Comparison of ENCODE assay signal across 18 cellular contexts in the genomic region with DNA sequence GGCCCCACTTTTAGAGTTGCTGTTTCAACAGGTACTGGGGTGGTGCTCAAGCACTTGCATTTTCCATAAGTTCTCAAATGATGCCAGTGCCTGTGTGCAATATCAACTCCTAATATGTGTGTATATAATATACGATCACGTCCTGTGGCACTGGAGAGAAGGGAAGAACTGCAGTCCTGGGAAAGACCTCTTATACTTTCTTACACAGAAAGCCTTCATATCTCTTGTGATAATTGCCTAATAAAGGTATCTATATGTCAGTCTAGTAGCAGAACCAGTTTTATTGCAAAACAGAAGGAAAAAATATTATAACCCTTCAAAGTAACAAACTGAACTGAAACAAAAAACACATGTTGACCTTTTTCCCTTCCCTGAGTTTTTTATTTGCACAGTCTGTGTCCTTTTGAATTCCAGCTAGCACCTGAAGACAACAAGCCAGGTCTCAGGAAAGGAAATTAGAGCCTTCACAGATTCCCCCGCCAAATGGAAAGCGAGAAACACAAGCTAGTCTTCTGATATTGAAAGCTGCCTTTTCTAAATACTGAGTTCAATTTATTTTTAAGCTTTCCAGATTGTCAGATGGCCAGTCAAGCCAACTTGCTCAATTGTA. TPM values are rescaled to one million over a fixed set of nuclear protein-coding genes. Genes with fewer than 3 reads are reported as not detected.
DNase-seq lines count a peak whose midpoint lies in the region; ATAC-seq, FAIRE-seq and TF ChIP-seq lines count a peak whose summit lies in the region.
"Had no signal": no experiment of that assay in that cellular context is flagged by ENCODE, and none has a peak within 500 bp of the region (broad histone marks: within the 10 kb centered on the region; RNA-seq: fewer than 3 reads in every experiment).

No MANE protein-coding gene starts in this region.

- no peak overlapping the region for H2AFZ ChIP-seq in HepG2 (ENCODE audit: low read length)

- H3K4me3 ChIP-seq in liver (ENCODE audit: low read depth in 1 of 3, low read length in 3 of 3) (no peak overlapping the region), HepG2 (replicated peaks in 1 of 3; ENCODE audit: insufficient read depth in 1 of 3, low read depth in 2 of 3, low read length in 3 of 3) (no peak overlapping the region), SK-N-MC (no peak overlapping the region), right lobe of liver (no peak overlapping the region), subcutaneous abdominal adipose tissue (ENCODE audit: low read depth in 1 of 5, low read length in 5 of 5) (no peak overlapping the region), tibial artery (no peak overlapping the region)
- H3K4me3 ChIP-seq: BLaER1 had no signal

- FAIRE-seq in HepG2 (lab: Jason Lieb, UNC): no peak
- FAIRE-seq: GM19239 had no signal

- no peaks in the 10 kb centered on the region for H4K20me1 ChIP-seq in HepG2 (ENCODE audit: insufficient read depth, low read length)
- H4K20me1 ChIP-seq: BLaER1 had no signal

- H3K79me2 ChIP-seq in HepG2 (ENCODE audit: insufficient read depth, low read length): no peaks in the 10 kb centered on the region

- H3K27ac ChIP-seq in liver (ENCODE audit: low read depth in 1 of 2, low read length in 2 of 2): no peak overlapping the region
- H3K27ac ChIP-seq in HepG2 (ENCODE audit: extremely low read length, insufficient read depth, low read length): no peak overlapping the region
- peak overlapping the region; percentile 42; the same call in 1 of the 2 replicates for H3K27ac ChIP-seq in SK-N-MC
- H3K27ac ChIP-seq in right lobe of liver: peak overlapping the region in 1 of 3 donors; percentile 4
- H3K27ac ChIP-seq in subcutaneous abdominal adipose tissue (ENCODE audit: low read depth, low read length): peak overlapping the region; percentile 37
- no peak overlapping the region for H3K27ac ChIP-seq in tibial artery
- H3K27ac ChIP-seq: BLaER1 had no signal

- H3K9ac ChIP-seq in liver (ENCODE audit: low read depth in 1 of 2, low read length in 2 of 2) (no peak overlapping the region), HepG2 (ENCODE audit: insufficient read depth, low read depth, low read length) (no peak overlapping the region), SK-N-MC (ENCODE audit: insufficient read length) (no peak overlapping the region), subcutaneous abdominal adipose tissue (ENCODE audit: low read length in 5 of 5) (peak overlapping the region in 1 of 5 donors; percentile 5)
- H3K9ac ChIP-seq: BLaER1 had no signal

- in situ Hi-C loops in HepG2 (cut with HindIII; ENCODE audit: extremely low pct_ligation_motif_present, low pct_unique_long_range_greater_than_20kb): no loop called here

- TF ChIP-seq CTCF in liver (IDR thresholded peaks at IDR 0.05; ENCODE audit: low read depth, low read length, missing input control) (no peak), HepG2 (CRISPR knock-in tag; IDR thresholded peaks at IDR 0.05) (no peak), right lobe of liver (IDR thresholded peaks at IDR 0.05) (no peak), tibial artery (IDR thresholded peaks at IDR 0.05) (no peak)

- POLR2A ChIA-PET in HepG2 (lab: Yijun Ruan, JAX): no interaction called here

- H3K36me3 ChIP-seq in liver (ENCODE audit: control insufficient read depth in 4 of 4, insufficient read depth in 3 of 4, low read depth in 1 of 4, low read length in 3 of 4) (peaks cover 0 to 8% (median 4%) of the 10 kb centered on the region in 4 donors), HepG2 (replicated peaks in 1 of 2; ENCODE audit: control insufficient read depth in 1 of 2, insufficient read depth in 2 of 2, low read length in 2 of 2) (no peaks in the 10 kb centered on the region), SK-N-MC (ENCODE audit: insufficient read depth, low read length) (peaks cover 10% of the 10 kb centered on the region; the same call in 1 of the 2 replicates), right lobe of liver (no peaks in the 10 kb centered on the region), subcutaneous abdominal adipose tissue (ENCODE audit: control insufficient read depth in 5 of 5, insufficient read depth in 5 of 5, low read length in 5 of 5) (peaks cover 0 to 6% (median 3%) of the 10 kb centered on the region in 5 donors), tibial artery (no peaks in the 10 kb centered on the region)
- H3K36me3 ChIP-seq: BLaER1 had no signal

- H3K9me3 ChIP-seq in liver (ENCODE audit: control insufficient read depth in 4 of 4, low read length in 3 of 4) (no peaks in the 10 kb centered on the region), HepG2 (ENCODE audit: low read length) (no peaks in the 10 kb centered on the region), SK-N-MC (ENCODE audit: low read depth, low read length) (no peaks in the 10 kb centered on the region), right lobe of liver (no peaks in the 10 kb centered on the region), subcutaneous abdominal adipose tissue (ENCODE audit: control insufficient read depth in 5 of 5, low read length in 5 of 5) (no peaks in the 10 kb centered on the region), tibial artery (no peaks in the 10 kb centered on the region)
- H3K9me3 ChIP-seq: BLaER1, Caco-2 had no signal

- peaks cover 0 to 11% (median 1%) of the 10 kb centered on the region in 4 donors for H3K4me1 ChIP-seq in liver (ENCODE audit: control insufficient read depth in 4 of 4, insufficient read depth in 4 of 4, low read length in 3 of 4)
- H3K4me1 ChIP-seq in HepG2 (ENCODE audit: insufficient read depth, low read length): 0 out of 2 replicates have a peak, but pooled peaks cover under 1% of the 10 kb centered on the region
- H3K4me1 ChIP-seq in right lobe of liver: peaks cover 0 to 12% (median 0%) of the 10 kb centered on the region in 4 donors
- peaks cover 0 to 46% (median 33%) of the 10 kb centered on the region in 5 donors for H3K4me1 ChIP-seq in subcutaneous abdominal adipose tissue (ENCODE audit: control insufficient read depth in 5 of 5, insufficient read depth in 5 of 5, low read length in 5 of 5)
- peaks cover 0 to 5% (median 0%) of the 10 kb centered on the region in 4 donors for H3K4me1 ChIP-seq in tibial artery

- intact Hi-C loops in HepG2 (cut with micrococcal nuclease; ENCODE audit: unreplicated experiment): no loop called here
- intact Hi-C loops in right lobe of liver (cut with DNase I): no loop called here
- intact Hi-C loops in tibial artery (cut with DNase I; ENCODE audit: low total_unique reads): no loop called here

- TF ChIP-seq RAD21 in liver (IDR thresholded peaks at IDR 0.05) (no peak), HepG2 (CRISPR knock-in tag; IDR thresholded peaks at IDR 0.05) (no peak)

- no peak for ATAC-seq in HepG2
- ATAC-seq in right lobe of liver: peak in 3 of 4 donors; percentile 11 to 55 (median 18)

- no peak for TF ChIP-seq EP300 in HepG2 (IDR thresholded peaks at IDR 0.05; ENCODE audit: low read depth in 2 of 2, low read length in 2 of 2)
- TF ChIP-seq EP300 in HepG2 (CRISPR knock-in tag; IDR thresholded peaks at IDR 0.05; ENCODE audit: borderline replicate concordance): no peak

- DNase-seq in HepG2 (ENCODE audit: low spot score): no peak
- DNase-seq in SK-N-MC (ENCODE audit: low read depth, low spot score): no peak
- DNase-seq in right lobe of liver: no peak
- DNase-seq in NCI-H2227 treated with DMSO at 0.1 percent for 48 hours (lab: John Stamatoyannopoulos, UW): no peak
- DNase-seq in tibial artery: no peak
- no peak for DNase-seq in GOT3 (lab: John Stamatoyannopoulos, UW)
- DNase-seq: 8988T; AML-193; Caco-2; CD8-positive, alpha-beta memory T cell; DMS79; HCEC 1CT; HFFc6 had no signal

- BruUV-seq in HepG2 (replicated peaks; lab: Mats Ljungman, UMichigan): no TSS peak

- TF ChIP-seq POLR2A in HepG2 (IDR thresholded peaks at IDR 0.05; ENCODE audit: insufficient read depth in 1 of 2, low read depth in 2 of 2, low read length in 2 of 2) (no peak), right lobe of liver (IDR thresholded peaks at IDR 0.05) (no peak)

- CTCF ChIA-PET in HepG2 (lab: Yijun Ruan, JAX; ENCODE audit: low intra/inter-chr PET ratio, low total read pairs): no interaction called here

- WGBS in liver: 91% methylated on average over 4 of the region's 4 CpGs
- WGBS in HepG2 (ENCODE audit: low lambda C conversion rate): 12% methylated on average over 4 of the region's 4 CpGs
- 87% methylated on average over 4 of the region's 4 CpGs for WGBS in right lobe of liver (ENCODE audit: insufficient coverage, low coverage, low lambda C conversion rate, missing lambda C conversion rate)

- H3K27me3 ChIP-seq in liver (ENCODE audit: control insufficient read depth in 4 of 4, insufficient read depth in 4 of 4, low read length in 3 of 4) (no peaks in the 10 kb centered on the region), HepG2 (ENCODE audit: control insufficient read depth in 1 of 2, insufficient read depth in 2 of 2, low read length in 2 of 2) (no peaks in the 10 kb centered on the region), right lobe of liver (no peaks in the 10 kb centered on the region), subcutaneous abdominal adipose tissue (ENCODE audit: control insufficient read depth in 5 of 5, insufficient read depth in 4 of 5, low read length in 5 of 5) (no peaks in the 10 kb centered on the region), tibial artery (no peaks in the 10 kb centered on the region)
- H3K27me3 ChIP-seq: BLaER1 had no signal

- no peak overlapping the region for H3K4me2 ChIP-seq in HepG2 (ENCODE audit: low read depth, low read length)
- H3K4me2 ChIP-seq: BLaER1 had no signal

RNA-seq across cellular contexts. Expression of a gene that starts 44.4 kb away (rescaled TPM):
- total RNA-seq in liver (10 to 100 TPM in 1 of 2 donors, under 1 TPM in 1; 0.61 to 42.8 TPM), HepG2 (2016; rRNA removed; fragmentation: Illumina TruSeq; extraction: Trizol) (not detected in 2 replicates), right lobe of liver (100 to 1,000 TPM in 2 of 6 experiments, 10 to 100 TPM in 4; 18.9 to 115 (median 59.2) TPM)
- polyA plus RNA-seq in liver (100 to 1,000 TPM in 1 of 2 donors, 10 to 100 TPM in 1; 23.7 to 118 TPM), HepG2 (2011; rRNA removed) (not detected in 2 replicates)
- total RNA-seq in HepG2 (2016; cell fraction: cytosol; rRNA removed; fragmentation: Illumina TruSeq; extraction: Trizol; ENCODE audit: low read depth): not detected in 2 replicates
- not detected in 2 replicates for total RNA-seq in HepG2 (2016; cell fraction: insoluble cytoplasmic fraction; rRNA removed; fragmentation: Illumina TruSeq; extraction: Trizol)
- total RNA-seq in HepG2 (2016; cell fraction: membrane; rRNA removed; fragmentation: Illumina TruSeq; extraction: Trizol): not detected in 2 replicates
- total RNA-seq in HepG2 (2016; cell fraction: nucleus; rRNA removed; fragmentation: Illumina TruSeq; extraction: Trizol): not detected in 2 replicates
- polyA plus RNA-seq in HepG2 (2011; cell fraction: cytosol; rRNA removed): not detected in 2 replicates
- polyA plus RNA-seq in HepG2 (2011; cell fraction: nucleus; rRNA removed): not detected in 2 replicates
- not detected in 2 replicates for polyA plus RNA-seq in HepG2 (2012)
- polyA plus RNA-seq in HepG2 (2016; cell fraction: cytosol; fragmentation: Illumina TruSeq; extraction: Trizol; ENCODE audit: low read depth): not detected in 2 replicates
- not detected in 2 replicates for polyA plus RNA-seq in HepG2 (2016; cell fraction: insoluble cytoplasmic fraction; fragmentation: Illumina TruSeq; extraction: Trizol; ENCODE audit: low read depth)
- polyA plus RNA-seq in HepG2 (2016; cell fraction: membrane; fragmentation: Illumina TruSeq; extraction: Trizol; ENCODE audit: low read depth): not detected in 2 replicates
- not detected in 2 replicates for polyA plus RNA-seq in HepG2 (2016; cell fraction: nucleus; fragmentation: Illumina TruSeq; extraction: Trizol; ENCODE audit: insufficient read depth, low read depth)
- polyA minus RNA-seq in HepG2 (2011; rRNA and poly(A)+ RNA removed; ENCODE audit: low replicate concordance): not detected in 2 replicates
- polyA minus RNA-seq in HepG2 (2011; cell fraction: cytosol; rRNA and poly(A)+ RNA removed): not detected in 2 replicates
- polyA minus RNA-seq in HepG2 (2011; cell fraction: nucleus; rRNA and poly(A)+ RNA removed): not detected in 2 replicates
- total RNA-seq: G401 had no signal
- polyA plus RNA-seq: CD8-positive, alpha-beta memory T cell had no signal

Comparison
In these comparisons a context has a peak if more than half of its experiments do, and no peak if none do; other contexts are left out.
1. H3K27ac ChIP-seq: peak in SK-N-MC (single experiment) and subcutaneous abdominal adipose tissue (single experiment); none in liver (0 of 2), HepG2 (single experiment) and tibial artery (0 of 2).